ENCODE assay signal across 26 cellular contexts in the genomic region with DNA sequence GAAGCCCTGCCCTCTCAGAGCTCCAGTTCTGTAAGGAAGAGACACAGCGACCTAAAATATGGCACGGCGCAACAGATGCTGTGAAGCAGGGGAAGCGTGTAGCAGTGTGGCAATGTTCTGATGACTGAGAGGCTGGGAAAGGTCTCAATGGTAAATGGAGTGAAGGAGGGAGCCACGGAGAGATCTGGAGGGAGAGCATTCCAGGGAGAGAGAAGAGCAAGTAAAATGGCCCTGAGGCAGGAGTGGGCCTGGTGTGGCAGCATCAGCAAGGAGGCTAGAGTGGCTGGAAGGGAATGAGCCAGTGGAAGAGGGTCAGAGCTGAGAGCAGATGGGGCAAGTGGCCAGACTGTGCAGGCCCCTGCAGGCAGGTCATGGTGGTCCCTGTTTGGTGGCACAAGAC. TPM values are rescaled to one million over a fixed set of nuclear protein-coding genes. Genes with fewer than 3 reads are reported as not detected.
DNase-seq lines count a peak whose midpoint lies in the region; ATAC-seq, FAIRE-seq and TF ChIP-seq lines count a peak whose summit lies in the region.
"Had no signal": no experiment of that assay in that cellular context is flagged by ENCODE, and none has a peak within 500 bp of the region (broad histone marks: within the 10 kb centered on the region; RNA-seq: fewer than 3 reads in every experiment).

No MANE protein-coding gene starts in this region.

- WGBS in HepG2 (ENCODE audit: low lambda C conversion rate): 94% methylated on average over 5 of the region's 5 CpGs
- WGBS in right lobe of liver (ENCODE audit: insufficient coverage, low coverage, low lambda C conversion rate, missing lambda C conversion rate): 56% methylated on average over 5 of the region's 5 CpGs
- WGBS in esophagus squamous epithelium, 2 donors: 73 to 84% methylated on average over 5 of the region's 5 CpGs

- no peak; the same call in 2 of the 3 replicates for ATAC-seq in HepG2
- ATAC-seq in right lobe of liver: no peak
- ATAC-seq in memory B cell (ENCODE audit: low read depth): no peak
- ATAC-seq in GM18511 (IDR thresholded peaks at IDR 0.05; ENCODE audit: unreplicated experiment): no peak
- ATAC-seq: activated CD4-positive, alpha-beta T cell treated with anti-CD3 and anti-CD28 coated beads for 36 hours; gastroesophageal sphincter; Panc1; right cardiac atrium; stimulated activated naive CD8-positive, alpha-beta T cell treated with anti-CD3 and anti-CD28 coated beads, Interleukin-15, amount 100 ng/mL, for 72 hours had no signal

- H3K4me1 Mint-ChIP-seq in memory B cell: peaks cover 10% of the 10 kb centered on the region

- TSS peak; percentile 37 for BruUV-seq in HepG2 (replicated peaks; lab: Mats Ljungman, UMichigan)

- H3K27ac Mint-ChIP-seq in memory B cell: peak overlapping the region; percentile 64
- H3K27ac Mint-ChIP-seq: activated CD4-positive, alpha-beta T cell treated with anti-CD3 and anti-CD28 coated beads for 36 hours; mesothelial cell of epicardium; stimulated activated naive CD8-positive, alpha-beta T cell treated with anti-CD3 and anti-CD28 coated beads, Interleukin-15, amount 100 ng/mL, for 72 hours had no signal

- no peak overlapping the region for H2AFZ ChIP-seq in HepG2 (ENCODE audit: low read length)
- H2AFZ ChIP-seq: parathyroid adenoma had no signal

- no peak overlapping the region for H3K4me2 ChIP-seq in HepG2 (ENCODE audit: low read depth, low read length)

- no peak overlapping the region for H3K4me3 Mint-ChIP-seq in memory B cell
- H3K4me3 Mint-ChIP-seq: activated CD4-positive, alpha-beta T cell treated with anti-CD3 and anti-CD28 coated beads for 36 hours; endodermal cell; mesothelial cell of epicardium; natural killer cell treated with Interleukin-12 subunit alpha and Interleukin-12 subunit beta and Interleukin-15 and Interleukin-18, amount 100 ng/mL, for 72 hours; stimulated activated naive CD8-positive, alpha-beta T cell treated with anti-CD3 and anti-CD28 coated beads, Interleukin-15, amount 100 ng/mL, for 72 hours had no signal

- H3K9me3 ChIP-seq in HepG2 (ENCODE audit: low read length) (no peaks in the 10 kb centered on the region), right lobe of liver (no peaks in the 10 kb centered on the region), SK-N-MC (ENCODE audit: low read depth, low read length) (no peaks in the 10 kb centered on the region), esophagus squamous epithelium (no peaks in the 10 kb centered on the region)
- H3K9me3 ChIP-seq: colonic mucosa, gastroesophageal sphincter, left ventricle myocardium inferior, thyroid gland had no signal

- H3K27ac ChIP-seq in HepG2 (ENCODE audit: extremely low read length, insufficient read depth, low read length) (no peak overlapping the region), right lobe of liver (no peak overlapping the region), SK-N-MC (peak overlapping the region; percentile 76), esophagus squamous epithelium (no peak overlapping the region)
- H3K27ac ChIP-seq: colonic mucosa, gastroesophageal sphincter, left ventricle myocardium inferior, parathyroid adenoma, thyroid gland had no signal

- CTCF ChIA-PET in HepG2 (lab: Yijun Ruan, JAX; ENCODE audit: low intra/inter-chr PET ratio, low total read pairs): no interaction called here

- POLR2A ChIA-PET in HepG2 (lab: Yijun Ruan, JAX): no interaction called here

- no peak for FAIRE-seq in HepG2 (lab: Jason Lieb, UNC)
- FAIRE-seq: GM18507 had no signal

- H3K79me2 ChIP-seq in HepG2 (ENCODE audit: insufficient read depth, low read length): no peaks in the 10 kb centered on the region
- H3K79me2 ChIP-seq: parathyroid adenoma had no signal

- TF ChIP-seq RAD21 in HepG2 (CRISPR knock-in tag; IDR thresholded peaks at IDR 0.05): no peak

- intact Hi-C loops in HepG2 (cut with micrococcal nuclease; ENCODE audit: unreplicated experiment) (no loop called here), right lobe of liver (cut with DNase I) (loop anchor here in 1 of 2 donors (5.0 kb wide), 1 partner anchor 37 kb away; no protein-coding TSS in a partner anchor), esophagus squamous epithelium (cut with DNase I) (loop anchor here (5.0 kb wide), 1 partner anchor 37 kb away; no protein-coding TSS in a partner anchor)

- no peaks in the 10 kb centered on the region for H3K9me3 Mint-ChIP-seq in memory B cell
- H3K9me3 Mint-ChIP-seq: endodermal cell; mesothelial cell of epicardium; natural killer cell treated with Interleukin-12 subunit alpha and Interleukin-12 subunit beta and Interleukin-15 and Interleukin-18, amount 100 ng/mL, for 72 hours; stimulated activated naive CD8-positive, alpha-beta T cell treated with anti-CD3 and anti-CD28 coated beads, Interleukin-15, amount 100 ng/mL, for 72 hours had no signal

- in situ Hi-C loops in HepG2 (cut with HindIII; ENCODE audit: extremely low pct_ligation_motif_present, low pct_unique_long_range_greater_than_20kb): loop anchor here (5.0 kb wide), 1 partner anchor 37 kb away; no protein-coding TSS in a partner anchor

- H4K20me1 ChIP-seq in HepG2 (ENCODE audit: insufficient read depth, low read length): no peaks in the 10 kb centered on the region

- H3K9ac ChIP-seq in HepG2 (ENCODE audit: insufficient read depth, low read depth, low read length): no peak overlapping the region
- no peak overlapping the region for H3K9ac ChIP-seq in SK-N-MC (ENCODE audit: insufficient read length)
- H3K9ac ChIP-seq: parathyroid adenoma had no signal

- no peaks in the 10 kb centered on the region for H3K36me3 Mint-ChIP-seq in memory B cell
- H3K36me3 Mint-ChIP-seq: natural killer cell treated with Interleukin-12 subunit alpha and Interleukin-12 subunit beta and Interleukin-15 and Interleukin-18, amount 100 ng/mL, for 72 hours had no signal

- TF ChIP-seq POLR2A in HepG2 (IDR thresholded peaks at IDR 0.05; ENCODE audit: insufficient read depth in 1 of 2, low read depth in 2 of 2, low read length in 2 of 2) (no peak), right lobe of liver (IDR thresholded peaks at IDR 0.05) (no peak), esophagus squamous epithelium (IDR thresholded peaks at IDR 0.05) (no peak)

- TF ChIP-seq CTCF in HepG2 (CRISPR knock-in tag; IDR thresholded peaks at IDR 0.05) (no peak), right lobe of liver (IDR thresholded peaks at IDR 0.05) (no peak), esophagus squamous epithelium (IDR thresholded peaks at IDR 0.05) (no peak)

- TF ChIP-seq EP300 in HepG2 (IDR thresholded peaks at IDR 0.05; ENCODE audit: low read depth in 2 of 2, low read length in 2 of 2) (no peak), HepG2 (CRISPR knock-in tag; IDR thresholded peaks at IDR 0.05; ENCODE audit: borderline replicate concordance) (no peak)

- H3K36me3 ChIP-seq in HepG2 (replicated peaks in 1 of 2; ENCODE audit: control insufficient read depth in 1 of 2, insufficient read depth in 2 of 2, low read length in 2 of 2): peaks cover 3 to 8% of the 10 kb centered on the region in 2 experiments
- H3K36me3 ChIP-seq in right lobe of liver: peaks cover 0 to 23% (median 6%) of the 10 kb centered on the region in 4 donors
- peaks cover 64% of the 10 kb centered on the region for H3K36me3 ChIP-seq in SK-N-MC (ENCODE audit: insufficient read depth, low read length)
- H3K36me3 ChIP-seq in esophagus squamous epithelium: peaks cover 0 to 1% (median 0%) of the 10 kb centered on the region in 3 donors
- H3K36me3 ChIP-seq: left ventricle myocardium inferior, thyroid gland had no signal

- H3K27me3 ChIP-seq in HepG2 (ENCODE audit: control insufficient read depth in 1 of 2, insufficient read depth in 2 of 2, low read length in 2 of 2) (no peaks in the 10 kb centered on the region), right lobe of liver (no peaks in the 10 kb centered on the region), esophagus squamous epithelium (no peaks in the 10 kb centered on the region)
- H3K27me3 ChIP-seq: colonic mucosa, gastroesophageal sphincter, thyroid gland had no signal

- H3K27me3 Mint-ChIP-seq in memory B cell: no peaks in the 10 kb centered on the region
- H3K27me3 Mint-ChIP-seq: activated CD4-positive, alpha-beta T cell treated with anti-CD3 and anti-CD28 coated beads for 36 hours; stimulated activated naive CD8-positive, alpha-beta T cell treated with anti-CD3 and anti-CD28 coated beads, Interleukin-15, amount 100 ng/mL, for 72 hours had no signal

- H3K4me3 ChIP-seq in HepG2 (replicated peaks in 1 of 3; ENCODE audit: insufficient read depth in 1 of 3, low read depth in 2 of 3, low read length in 3 of 3): no peak overlapping the region
- H3K4me3 ChIP-seq in right lobe of liver: no peak overlapping the region
- H3K4me3 ChIP-seq in SK-N-MC: no peak overlapping the region
- no peak overlapping the region for H3K4me3 ChIP-seq in esophagus squamous epithelium
- H3K4me3 ChIP-seq: colonic mucosa, gastroesophageal sphincter, left ventricle myocardium inferior, thyroid gland had no signal

- peaks cover 5% of the 10 kb centered on the region for H3K4me1 ChIP-seq in HepG2 (ENCODE audit: insufficient read depth, low read length)
- H3K4me1 ChIP-seq in right lobe of liver: no peaks in the 10 kb centered on the region
- H3K4me1 ChIP-seq in esophagus squamous epithelium: peaks cover 0 to 12% (median 0%) of the 10 kb centered on the region in 3 donors
- H3K4me1 ChIP-seq: parathyroid adenoma, thyroid gland had no signal

- no peak for DNase-seq in HepG2 (ENCODE audit: low spot score)
- DNase-seq in right lobe of liver: no peak
- DNase-seq in SK-N-MC (ENCODE audit: low read depth, low spot score): no peak
- DNase-seq in memory B cell (ENCODE audit: low spot score in 2 of 2): no peak
- no peak for DNase-seq in OCI-M2 (lab: John Stamatoyannopoulos, UW; ENCODE audit: unreplicated experiment)
- no peak for DNase-seq in esophagus squamous epithelium (lab: John Stamatoyannopoulos, UW)
- DNase-seq: activated CD4-positive, alpha-beta T cell treated with anti-CD3 and anti-CD28 coated beads for 36 hours; colonic mucosa; DMS79 treated with DMSO at 0.1 percent for 48 hours; endodermal cell; GOT3; KBM-7; left ventricle myocardium inferior; NCI-H510A treated with DMSO at 0.1 percent for 48 hours; right cardiac atrium; SIG-M5; stimulated activated CD4-positive, alpha-beta T cell treated with anti-CD3 and anti-CD28 coated beads, Interleukin-12 subunit alpha, Interleukin-12 subunit beta, amount 100 ng/mL, for 4 hours; stimulated activated naive CD8-positive, alpha-beta T cell treated with anti-CD3 and anti-CD28 coated beads, Interleukin-15, amount 100 ng/mL, for 72 hours; thyroid gland had no signal

RNA-seq across cellular contexts. Expression of a gene that starts 16.4 kb away (rescaled TPM):
- total RNA-seq in HepG2 (2016; rRNA removed; fragmentation: Illumina TruSeq; extraction: Trizol): 1.7 and 10.1 TPM in 2 replicates
- 2.9 TPM in 2 replicates for total RNA-seq in HepG2 (2016; cell fraction: cytosol; rRNA removed; fragmentation: Illumina TruSeq; extraction: Trizol; ENCODE audit: low read depth)
- total RNA-seq in HepG2 (2016; cell fraction: insoluble cytoplasmic fraction; rRNA removed; fragmentation: Illumina TruSeq; extraction: Trizol): 2.5 and 10.4 TPM in 2 replicates
- total RNA-seq in HepG2 (2016; cell fraction: membrane; rRNA removed; fragmentation: Illumina TruSeq; extraction: Trizol): 3.9 and 4.3 TPM in 2 replicates
- total RNA-seq in HepG2 (2016; cell fraction: nucleus; rRNA removed; fragmentation: Illumina TruSeq; extraction: Trizol): 12.9 and 16.5 TPM in 2 replicates
- polyA plus RNA-seq in HepG2 (2011; rRNA removed): 3.0 and 3.3 TPM in 2 replicates
- polyA plus RNA-seq in HepG2 (2011; cell fraction: cytosol; rRNA removed): 0.79 and 1.6 TPM in 2 replicates
- polyA plus RNA-seq in HepG2 (2011; cell fraction: nucleus; rRNA removed): 33.2 and 45.9 TPM in 2 replicates
- polyA plus RNA-seq in HepG2 (2012): 4.9 and 5.2 TPM in 2 replicates
- polyA plus RNA-seq in HepG2 (2016; cell fraction: cytosol; fragmentation: Illumina TruSeq; extraction: Trizol; ENCODE audit: low read depth): 4.8 and 4.9 TPM in 2 replicates
- polyA plus RNA-seq in HepG2 (2016; cell fraction: insoluble cytoplasmic fraction; fragmentation: Illumina TruSeq; extraction: Trizol; ENCODE audit: low read depth): 3.3 and 3.5 TPM in 2 replicates
- 4.3 and 6.1 TPM in 2 replicates for polyA plus RNA-seq in HepG2 (2016; cell fraction: membrane; fragmentation: Illumina TruSeq; extraction: Trizol; ENCODE audit: low read depth)
- polyA plus RNA-seq in HepG2 (2016; cell fraction: nucleus; fragmentation: Illumina TruSeq; extraction: Trizol; ENCODE audit: insufficient read depth, low read depth): 61.4 and 74.8 TPM in 2 replicates
- 0.14 and 0.50 TPM in 2 replicates for polyA minus RNA-seq in HepG2 (2011; rRNA and poly(A)+ RNA removed; ENCODE audit: low replicate concordance)
- not detected in 2 replicates for polyA minus RNA-seq in HepG2 (2011; cell fraction: cytosol; rRNA and poly(A)+ RNA removed)
- 3.1 and 4.0 TPM in 2 replicates for polyA minus RNA-seq in HepG2 (2011; cell fraction: nucleus; rRNA and poly(A)+ RNA removed)
- 10 to 100 TPM in 3 of 6 experiments, 1 to 10 TPM in 3; 5.3 to 18.0 (median 10.9) TPM for total RNA-seq in right lobe of liver
- total RNA-seq in esophagus squamous epithelium: 1 to 10 TPM; 1.0 to 7.2 (median 2.3) TPM

RNA-seq across cellular contexts. Expression of a gene that starts 31.7 kb away (rescaled TPM):
- total RNA-seq in HepG2 (2016; rRNA removed; fragmentation: Illumina TruSeq; extraction: Trizol) (124 and 225 TPM in 2 replicates), right lobe of liver (100 to 1,000 TPM; 123 to 335 (median 245) TPM), esophagus squamous epithelium (100 to 1,000 TPM in 1 of 4 donors, 10 to 100 TPM in 3; 18.0 to 129 (median 60.0) TPM)
- 222 and 258 TPM in 2 replicates for total RNA-seq in HepG2 (2016; cell fraction: cytosol; rRNA removed; fragmentation: Illumina TruSeq; extraction: Trizol; ENCODE audit: low read depth)
- total RNA-seq in HepG2 (2016; cell fraction: insoluble cytoplasmic fraction; rRNA removed; fragmentation: Illumina TruSeq; extraction: Trizol): 102 and 228 TPM in 2 replicates
- total RNA-seq in HepG2 (2016; cell fraction: membrane; rRNA removed; fragmentation: Illumina TruSeq; extraction: Trizol): 261 and 289 TPM in 2 replicates
- 141 and 165 TPM in 2 replicates for total RNA-seq in HepG2 (2016; cell fraction: nucleus; rRNA removed; fragmentation: Illumina TruSeq; extraction: Trizol)
- polyA plus RNA-seq in HepG2 (2011; rRNA removed): 121 and 149 TPM in 2 replicates
- 105 and 151 TPM in 2 replicates for polyA plus RNA-seq in HepG2 (2011; cell fraction: cytosol; rRNA removed)
- 256 and 257 TPM in 2 replicates for polyA plus RNA-seq in HepG2 (2011; cell fraction: nucleus; rRNA removed)
- 143 and 177 TPM in 2 replicates for polyA plus RNA-seq in HepG2 (2012)
- 245 and 266 TPM in 2 replicates for polyA plus RNA-seq in HepG2 (2016; cell fraction: cytosol; fragmentation: Illumina TruSeq; extraction: Trizol; ENCODE audit: low read depth)
- 107 and 130 TPM in 2 replicates for polyA plus RNA-seq in HepG2 (2016; cell fraction: insoluble cytoplasmic fraction; fragmentation: Illumina TruSeq; extraction: Trizol; ENCODE audit: low read depth)
- 257 and 263 TPM in 2 replicates for polyA plus RNA-seq in HepG2 (2016; cell fraction: membrane; fragmentation: Illumina TruSeq; extraction: Trizol; ENCODE audit: low read depth)
- polyA plus RNA-seq in HepG2 (2016; cell fraction: nucleus; fragmentation: Illumina TruSeq; extraction: Trizol; ENCODE audit: insufficient read depth, low read depth): 289 and 295 TPM in 2 replicates
- 0.65 and 115 TPM in 2 replicates for polyA minus RNA-seq in HepG2 (2011; rRNA and poly(A)+ RNA removed; ENCODE audit: low replicate concordance)
- polyA minus RNA-seq in HepG2 (2011; cell fraction: cytosol; rRNA and poly(A)+ RNA removed): 72.8 and 82.9 TPM in 2 replicates
- 27.6 and 29.2 TPM in 2 replicates for polyA minus RNA-seq in HepG2 (2011; cell fraction: nucleus; rRNA and poly(A)+ RNA removed)

RNA-seq across cellular contexts. Expression of a gene that starts 36.2 kb away (rescaled TPM):
- 78.0 and 81.4 TPM in 2 replicates for total RNA-seq in HepG2 (2016; rRNA removed; fragmentation: Illumina TruSeq; extraction: Trizol)
- total RNA-seq in HepG2 (2016; cell fraction: cytosol; rRNA removed; fragmentation: Illumina TruSeq; extraction: Trizol; ENCODE audit: low read depth): 40.9 and 41.1 TPM in 2 replicates
- 74.5 and 94.1 TPM in 2 replicates for total RNA-seq in HepG2 (2016; cell fraction: insoluble cytoplasmic fraction; rRNA removed; fragmentation: Illumina TruSeq; extraction: Trizol)
- 33.6 and 34.5 TPM in 2 replicates for total RNA-seq in HepG2 (2016; cell fraction: membrane; rRNA removed; fragmentation: Illumina TruSeq; extraction: Trizol)
- 36.2 and 36.7 TPM in 2 replicates for total RNA-seq in HepG2 (2016; cell fraction: nucleus; rRNA removed; fragmentation: Illumina TruSeq; extraction: Trizol)
- 54.3 and 58.4 TPM in 2 replicates for polyA plus RNA-seq in HepG2 (2011; rRNA removed)
- polyA plus RNA-seq in HepG2 (2011; cell fraction: cytosol; rRNA removed): 53.5 and 96.5 TPM in 2 replicates
- polyA plus RNA-seq in HepG2 (2011; cell fraction: nucleus; rRNA removed): 112 and 135 TPM in 2 replicates
- polyA plus RNA-seq in HepG2 (2012): 35.5 and 41.6 TPM in 2 replicates
- 38.2 and 39.1 TPM in 2 replicates for polyA plus RNA-seq in HepG2 (2016; cell fraction: cytosol; fragmentation: Illumina TruSeq; extraction: Trizol; ENCODE audit: low read depth)
- polyA plus RNA-seq in HepG2 (2016; cell fraction: insoluble cytoplasmic fraction; fragmentation: Illumina TruSeq; extraction: Trizol; ENCODE audit: low read depth): 86.7 and 88.4 TPM in 2 replicates
- 28.0 and 28.7 TPM in 2 replicates for polyA plus RNA-seq in HepG2 (2016; cell fraction: membrane; fragmentation: Illumina TruSeq; extraction: Trizol; ENCODE audit: low read depth)
- polyA plus RNA-seq in HepG2 (2016; cell fraction: nucleus; fragmentation: Illumina TruSeq; extraction: Trizol; ENCODE audit: insufficient read depth, low read depth): 63.0 and 67.6 TPM in 2 replicates
- 91.2 and 148 TPM in 2 replicates for polyA minus RNA-seq in HepG2 (2011; rRNA and poly(A)+ RNA removed; ENCODE audit: low replicate concordance)
- 26.7 and 28.8 TPM in 2 replicates for polyA minus RNA-seq in HepG2 (2011; cell fraction: cytosol; rRNA and poly(A)+ RNA removed)
- 18.2 and 20.6 TPM in 2 replicates for polyA minus RNA-seq in HepG2 (2011; cell fraction: nucleus; rRNA and poly(A)+ RNA removed)
- total RNA-seq in right lobe of liver: 10 to 100 TPM; 16.2 to 31.9 (median 23.2) TPM
- total RNA-seq in esophagus squamous epithelium: 10 to 100 TPM; 37.8 to 50.7 (median 40.2) TPM

RNA-seq across cellular contexts. Expression of a gene that starts 37.0 kb away (rescaled TPM):
- 0.51 and 0.82 TPM in 2 replicates for total RNA-seq in HepG2 (2016; rRNA removed; fragmentation: Illumina TruSeq; extraction: Trizol)
- 1.1 and 1.6 TPM in 2 replicates for total RNA-seq in HepG2 (2016; cell fraction: cytosol; rRNA removed; fragmentation: Illumina TruSeq; extraction: Trizol; ENCODE audit: low read depth)
- 0.43 and 0.97 TPM in 2 replicates for total RNA-seq in HepG2 (2016; cell fraction: insoluble cytoplasmic fraction; rRNA removed; fragmentation: Illumina TruSeq; extraction: Trizol)
- total RNA-seq in HepG2 (2016; cell fraction: membrane; rRNA removed; fragmentation: Illumina TruSeq; extraction: Trizol): 0.56 and 0.79 TPM in 2 replicates
- 0.78 and 1.3 TPM in 2 replicates for total RNA-seq in HepG2 (2016; cell fraction: nucleus; rRNA removed; fragmentation: Illumina TruSeq; extraction: Trizol)
- polyA plus RNA-seq in HepG2 (2011; rRNA removed): 0.64 and 0.66 TPM in 2 replicates
- 0.69 and 0.98 TPM in 2 replicates for polyA plus RNA-seq in HepG2 (2011; cell fraction: cytosol; rRNA removed)
- 1.2 and 1.3 TPM in 2 replicates for polyA plus RNA-seq in HepG2 (2011; cell fraction: nucleus; rRNA removed)
- 0.49 and 0.83 TPM in 2 replicates for polyA plus RNA-seq in HepG2 (2012)
- 0.18 and 0.40 TPM in 2 replicates for polyA plus RNA-seq in HepG2 (2016; cell fraction: cytosol; fragmentation: Illumina TruSeq; extraction: Trizol; ENCODE audit: low read depth)
- polyA plus RNA-seq in HepG2 (2016; cell fraction: insoluble cytoplasmic fraction; fragmentation: Illumina TruSeq; extraction: Trizol; ENCODE audit: low read depth): 0.44 and 0.60 TPM in 2 replicates
- 0.39 and 0.42 TPM in 2 replicates for polyA plus RNA-seq in HepG2 (2016; cell fraction: membrane; fragmentation: Illumina TruSeq; extraction: Trizol; ENCODE audit: low read depth)
- 0.57 and 2.1 TPM in 2 replicates for polyA plus RNA-seq in HepG2 (2016; cell fraction: nucleus; fragmentation: Illumina TruSeq; extraction: Trizol; ENCODE audit: insufficient read depth, low read depth)
- polyA minus RNA-seq in HepG2 (2011; rRNA and poly(A)+ RNA removed; ENCODE audit: low replicate concordance): 0.84 and 1.8 TPM in 2 replicates
- polyA minus RNA-seq in HepG2 (2011; cell fraction: cytosol; rRNA and poly(A)+ RNA removed): 0.44 and 0.99 TPM in 2 replicates
- polyA minus RNA-seq in HepG2 (2011; cell fraction: nucleus; rRNA and poly(A)+ RNA removed): 1.4 and 1.7 TPM in 2 replicates
- total RNA-seq in right lobe of liver: 1 to 10 TPM; 2.5 to 5.9 (median 3.1) TPM
- total RNA-seq in esophagus squamous epithelium: 10 to 100 TPM in 1 of 4 donors, 1 to 10 TPM in 3; 7.7 to 19.8 (median 8.8) TPM

RNA-seq across cellular contexts. Expression of a gene that starts 46.8 kb away (rescaled TPM):
- total RNA-seq in HepG2 (2016; rRNA removed; fragmentation: Illumina TruSeq; extraction: Trizol) (1.5 and 1.6 TPM in 2 replicates), right lobe of liver (1 to 10 TPM; 4.0 to 8.5 (median 5.5) TPM), esophagus squamous epithelium (10 to 100 TPM in 1 of 4 donors, 1 to 10 TPM in 3; 4.5 to 11.9 (median 7.7) TPM)
- total RNA-seq in HepG2 (2016; cell fraction: cytosol; rRNA removed; fragmentation: Illumina TruSeq; extraction: Trizol; ENCODE audit: low read depth): 1.2 TPM in 2 replicates
- total RNA-seq in HepG2 (2016; cell fraction: insoluble cytoplasmic fraction; rRNA removed; fragmentation: Illumina TruSeq; extraction: Trizol): 1.2 and 1.4 TPM in 2 replicates
- total RNA-seq in HepG2 (2016; cell fraction: membrane; rRNA removed; fragmentation: Illumina TruSeq; extraction: Trizol): 1.8 and 1.9 TPM in 2 replicates
- 2.2 and 3.7 TPM in 2 replicates for total RNA-seq in HepG2 (2016; cell fraction: nucleus; rRNA removed; fragmentation: Illumina TruSeq; extraction: Trizol)
- polyA plus RNA-seq in HepG2 (2011; rRNA removed): 0.62 and 0.74 TPM in 2 replicates
- polyA plus RNA-seq in HepG2 (2011; cell fraction: cytosol; rRNA removed): 0.22 and 0.24 TPM in 2 replicates
- 3.3 and 4.2 TPM in 2 replicates for polyA plus RNA-seq in HepG2 (2011; cell fraction: nucleus; rRNA removed)
- polyA plus RNA-seq in HepG2 (2012): 5.1 and 5.6 TPM in 2 replicates
- 0.41 and 0.69 TPM in 2 replicates for polyA plus RNA-seq in HepG2 (2016; cell fraction: cytosol; fragmentation: Illumina TruSeq; extraction: Trizol; ENCODE audit: low read depth)
- polyA plus RNA-seq in HepG2 (2016; cell fraction: insoluble cytoplasmic fraction; fragmentation: Illumina TruSeq; extraction: Trizol; ENCODE audit: low read depth): 4.8 and 6.1 TPM in 2 replicates
- 0.89 and 1.1 TPM in 2 replicates for polyA plus RNA-seq in HepG2 (2016; cell fraction: membrane; fragmentation: Illumina TruSeq; extraction: Trizol; ENCODE audit: low read depth)
- 11.5 and 11.7 TPM in 2 replicates for polyA plus RNA-seq in HepG2 (2016; cell fraction: nucleus; fragmentation: Illumina TruSeq; extraction: Trizol; ENCODE audit: insufficient read depth, low read depth)
- 0.98 and 1.4 TPM in 2 replicates for polyA minus RNA-seq in HepG2 (2011; rRNA and poly(A)+ RNA removed; ENCODE audit: low replicate concordance)
- polyA minus RNA-seq in HepG2 (2011; cell fraction: cytosol; rRNA and poly(A)+ RNA removed): 1.8 and 2.5 TPM in 2 replicates
- polyA minus RNA-seq in HepG2 (2011; cell fraction: nucleus; rRNA and poly(A)+ RNA removed): 1.5 and 1.8 TPM in 2 replicates
